Comparison of ENCODE assay signal across 1 cellular context in the genomic region with DNA sequence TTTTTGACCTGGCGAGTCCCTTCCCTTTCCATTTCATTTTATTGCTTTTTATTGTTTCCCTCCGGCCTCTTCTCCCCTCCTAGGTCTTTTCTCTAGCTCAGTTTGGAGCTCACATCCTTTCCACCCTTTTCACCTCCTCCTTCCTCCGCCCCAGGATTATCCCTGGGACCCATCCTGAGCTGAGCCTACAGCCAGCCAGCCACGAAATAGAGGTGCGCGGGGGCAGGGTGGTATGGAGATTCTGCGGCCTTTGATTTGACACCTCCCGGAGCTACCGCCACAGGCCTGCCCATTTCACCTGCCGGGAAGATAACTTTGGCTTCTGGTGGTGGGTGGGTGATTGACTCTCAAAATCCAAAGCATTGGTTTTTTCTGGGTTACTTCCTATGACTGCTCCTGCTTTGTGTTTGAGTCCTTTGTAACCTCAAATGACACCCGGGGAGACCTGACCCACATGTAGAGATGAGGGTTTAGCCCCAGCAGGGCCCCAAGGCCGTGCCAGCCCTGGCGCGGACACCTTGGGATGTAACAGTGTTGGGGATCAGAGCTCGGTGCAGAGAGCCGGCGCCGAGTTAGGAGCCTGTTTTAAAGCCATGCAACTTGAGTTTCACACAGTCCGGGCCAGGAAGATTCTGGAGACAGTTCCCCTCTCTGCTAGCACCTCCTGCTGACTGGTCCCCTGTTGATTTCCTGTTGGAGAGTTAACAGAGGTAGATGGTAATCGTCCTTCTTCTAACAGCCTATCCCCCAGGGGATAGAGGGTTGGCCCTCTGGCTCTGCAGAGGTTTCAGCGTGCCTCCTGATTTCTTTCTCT.
A peak's percentile ranks its signal among the peaks of the same experiment; 100 is the strongest.
TF ChIP-seq lines count a peak whose summit lies in the region.

No MANE protein-coding gene starts in this region.

TF ChIP-seq in GM23338, 12 proteins besides CTCF, POLR2A, EP300 and RAD21 (continued from another document):
- TF ChIP-seq, protein P1, sequence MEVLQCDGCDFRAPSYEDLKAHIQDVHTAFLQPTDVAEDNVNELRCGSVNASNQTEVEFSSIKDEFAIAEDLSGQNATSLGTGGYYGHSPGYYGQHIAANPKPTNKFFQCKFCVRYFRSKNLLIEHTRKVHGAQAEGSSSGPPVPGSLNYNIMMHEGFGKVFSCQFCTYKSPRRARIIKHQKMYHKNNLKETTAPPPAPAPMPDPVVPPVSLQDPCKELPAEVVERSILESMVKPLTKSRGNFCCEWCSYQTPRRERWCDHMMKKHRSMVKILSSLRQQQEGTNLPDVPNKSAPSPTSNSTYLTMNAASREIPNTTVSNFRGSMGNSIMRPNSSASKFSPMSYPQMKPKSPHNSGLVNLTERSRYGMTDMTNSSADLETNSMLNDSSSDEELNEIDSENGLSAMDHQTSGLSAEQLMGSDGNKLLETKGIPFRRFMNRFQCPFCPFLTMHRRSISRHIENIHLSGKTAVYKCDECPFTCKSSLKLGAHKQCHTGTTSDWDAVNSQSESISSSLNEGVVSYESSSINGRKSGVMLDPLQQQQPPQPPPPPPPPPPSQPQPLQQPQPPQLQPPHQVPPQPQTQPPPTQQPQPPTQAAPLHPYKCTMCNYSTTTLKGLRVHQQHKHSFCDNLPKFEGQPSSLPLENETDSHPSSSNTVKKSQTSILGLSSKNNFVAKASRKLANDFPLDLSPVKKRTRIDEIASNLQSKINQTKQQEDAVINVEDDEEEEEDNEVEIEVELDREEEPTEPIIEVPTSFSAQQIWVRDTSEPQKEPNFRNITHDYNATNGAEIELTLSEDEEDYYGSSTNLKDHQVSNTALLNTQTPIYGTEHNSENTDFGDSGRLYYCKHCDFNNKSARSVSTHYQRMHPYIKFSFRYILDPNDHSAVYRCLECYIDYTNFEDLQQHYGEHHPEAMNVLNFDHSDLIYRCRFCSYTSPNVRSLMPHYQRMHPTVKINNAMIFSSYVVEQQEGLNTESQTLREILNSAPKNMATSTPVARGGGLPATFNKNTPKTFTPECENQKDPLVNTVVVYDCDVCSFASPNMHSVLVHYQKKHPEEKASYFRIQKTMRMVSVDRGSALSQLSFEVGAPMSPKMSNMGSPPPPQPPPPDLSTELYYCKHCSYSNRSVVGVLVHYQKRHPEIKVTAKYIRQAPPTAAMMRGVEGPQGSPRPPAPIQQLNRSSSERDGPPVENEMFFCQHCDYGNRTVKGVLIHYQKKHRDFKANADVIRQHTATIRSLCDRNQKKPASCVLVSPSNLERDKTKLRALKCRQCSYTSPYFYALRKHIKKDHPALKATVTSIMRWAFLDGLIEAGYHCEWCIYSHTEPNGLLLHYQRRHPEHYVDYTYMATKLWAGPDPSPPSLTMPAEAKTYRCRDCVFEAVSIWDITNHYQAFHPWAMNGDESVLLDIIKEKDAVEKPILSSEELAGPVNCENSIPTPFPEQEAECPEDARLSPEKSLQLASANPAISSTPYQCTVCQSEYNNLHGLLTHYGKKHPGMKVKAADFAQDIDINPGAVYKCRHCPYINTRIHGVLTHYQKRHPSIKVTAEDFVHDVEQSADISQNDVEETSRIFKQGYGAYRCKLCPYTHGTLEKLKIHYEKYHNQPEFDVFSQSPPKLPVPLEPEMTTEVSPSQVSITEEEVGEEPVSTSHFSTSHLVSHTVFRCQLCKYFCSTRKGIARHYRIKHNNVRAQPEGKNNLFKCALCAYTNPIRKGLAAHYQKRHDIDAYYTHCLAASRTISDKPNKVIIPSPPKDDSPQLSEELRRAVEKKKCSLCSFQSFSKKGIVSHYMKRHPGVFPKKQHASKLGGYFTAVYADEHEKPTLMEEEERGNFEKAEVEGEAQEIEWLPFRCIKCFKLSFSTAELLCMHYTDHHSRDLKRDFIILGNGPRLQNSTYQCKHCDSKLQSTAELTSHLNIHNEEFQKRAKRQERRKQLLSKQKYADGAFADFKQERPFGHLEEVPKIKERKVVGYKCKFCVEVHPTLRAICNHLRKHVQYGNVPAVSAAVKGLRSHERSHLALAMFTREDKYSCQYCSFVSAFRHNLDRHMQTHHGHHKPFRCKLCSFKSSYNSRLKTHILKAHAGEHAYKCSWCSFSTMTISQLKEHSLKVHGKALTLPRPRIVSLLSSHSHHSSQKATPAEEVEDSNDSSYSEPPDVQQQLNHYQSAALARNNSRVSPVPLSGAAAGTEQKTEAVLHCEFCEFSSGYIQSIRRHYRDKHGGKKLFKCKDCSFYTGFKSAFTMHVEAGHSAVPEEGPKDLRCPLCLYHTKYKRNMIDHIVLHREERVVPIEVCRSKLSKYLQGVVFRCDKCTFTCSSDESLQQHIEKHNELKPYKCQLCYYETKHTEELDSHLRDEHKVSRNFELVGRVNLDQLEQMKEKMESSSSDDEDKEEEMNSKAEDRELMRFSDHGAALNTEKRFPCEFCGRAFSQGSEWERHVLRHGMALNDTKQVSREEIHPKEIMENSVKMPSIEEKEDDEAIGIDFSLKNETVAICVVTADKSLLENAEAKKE (CRISPR knock-in tag; IDR thresholded peaks at IDR 0.05): peak; percentile 42; the same call in 1 of the 2 replicates
